ENCODE assay signal across 1 cellular context in the genomic region with DNA sequence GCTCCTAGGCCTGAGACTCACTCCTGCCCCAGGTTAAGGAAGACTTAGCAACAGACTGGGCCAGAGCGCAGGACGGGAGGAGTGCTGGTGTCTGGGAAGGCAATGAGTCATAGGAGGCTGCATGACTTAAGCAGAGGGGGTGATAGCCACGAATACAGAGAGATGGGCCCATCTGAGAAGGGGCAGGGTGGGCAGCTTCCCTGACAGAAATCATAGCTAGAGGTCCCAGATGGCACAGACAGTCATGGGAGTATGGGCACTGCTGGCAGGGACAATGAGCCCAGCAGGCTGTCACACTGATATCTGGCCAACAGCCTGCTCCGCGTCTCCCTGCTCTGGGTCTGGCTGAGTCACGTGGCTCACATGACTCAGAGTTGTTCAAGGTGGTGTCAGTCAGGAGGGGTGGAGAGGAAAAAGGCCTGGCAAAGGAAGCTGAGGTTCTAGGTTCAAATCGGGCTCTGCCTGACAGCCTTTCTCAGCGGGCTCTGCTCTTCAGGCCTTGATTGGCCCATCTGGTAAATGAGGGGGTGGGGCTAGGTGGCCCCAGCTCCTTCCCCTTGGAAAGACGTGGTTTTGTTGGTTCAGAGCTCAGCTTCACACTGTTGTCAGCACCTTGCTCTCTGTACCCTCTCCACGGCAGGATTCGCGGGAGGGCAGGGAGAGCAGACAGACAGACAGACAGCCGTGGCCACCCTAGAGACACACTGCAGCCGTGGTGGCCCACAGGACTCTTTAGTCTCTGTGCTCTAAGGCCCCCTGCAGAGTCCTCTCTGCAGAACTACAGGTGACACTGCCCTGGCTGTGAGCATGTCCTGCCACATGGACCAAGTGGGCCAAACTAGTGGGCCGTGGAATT.
A peak's percentile ranks its signal among the peaks of the same experiment; 100 is the strongest.
TF ChIP-seq lines count a peak whose summit lies in the region.

No MANE protein-coding gene starts in this region.

TF ChIP-seq in K562, 482 proteins besides CTCF, POLR2A, EP300 and RAD21 (continued from another document and continues in another):
- TF ChIP-seq KLF16 (IDR thresholded peaks at IDR 0.05) (no peak), SP2 (IDR thresholded peaks at IDR 0.05; ENCODE audit: extremely low read depth, low read depth, low read length, poor library complexity, severe bottlenecking) (no peak), SRSF7 (optimal IDR thresholded peaks at IDR 0.05; ENCODE audit: low read depth, low read length) (no peak), SMARCA4 (IDR thresholded peaks at IDR 0.05) (peak; percentile 95), GTF2F1 (IDR thresholded peaks at IDR 0.05; ENCODE audit: low read depth, low read length) (no peak), ZNF324 (CRISPR knock-in tag; IDR thresholded peaks at IDR 0.05) (no peak), ARNT (IDR thresholded peaks at IDR 0.05) (no peak), ZNF274 (IDR thresholded peaks at IDR 0.05; ENCODE audit: borderline replicate concordance, low read depth, low read length) (no peak), LARP7 (IDR thresholded peaks at IDR 0.05) (no peak), ZNF184 (CRISPR knock-in tag; IDR thresholded peaks at IDR 0.05) (no peak), CBFB (CRISPR knock-in tag; IDR thresholded peaks at IDR 0.05) (no peak), TAF15 (IDR thresholded peaks at IDR 0.05; ENCODE audit: low read depth, low read length) (no peak), ELF4 (CRISPR knock-in tag; IDR thresholded peaks at IDR 0.05) (no peak), MEF2D (tag; conservative IDR thresholded peaks at IDR 0.05; ENCODE audit: low read depth) (no peak), GATAD2A (IDR thresholded peaks at IDR 0.05) (0 out of 2 replicates have a peak, but pooled peaks have one; percentile 14), CHCHD3 (CRISPR knock-in tag; IDR thresholded peaks at IDR 0.05) (no peak), ZNF436 (CRISPR knock-in tag; IDR thresholded peaks at IDR 0.05) (no peak), L3MBTL2 (IDR thresholded peaks at IDR 0.05) (peak; percentile 96), STAG1 (CRISPR knock-in tag; IDR thresholded peaks at IDR 0.05; ENCODE audit: borderline replicate concordance) (no peak), RBM14 (IDR thresholded peaks at IDR 0.05; ENCODE audit: borderline replicate concordance, insufficient read depth, low read depth, low read length) (no peak), ELF2 (CRISPR knock-in tag; IDR thresholded peaks at IDR 0.05) (no peak), ESRRA (IDR thresholded peaks at IDR 0.05; ENCODE audit: borderline replicate concordance, low read depth) (no peak), NCOA4 (IDR thresholded peaks at IDR 0.05; ENCODE audit: partially characterized antibody) (no peak)
- TF ChIP-seq, protein P1, sequence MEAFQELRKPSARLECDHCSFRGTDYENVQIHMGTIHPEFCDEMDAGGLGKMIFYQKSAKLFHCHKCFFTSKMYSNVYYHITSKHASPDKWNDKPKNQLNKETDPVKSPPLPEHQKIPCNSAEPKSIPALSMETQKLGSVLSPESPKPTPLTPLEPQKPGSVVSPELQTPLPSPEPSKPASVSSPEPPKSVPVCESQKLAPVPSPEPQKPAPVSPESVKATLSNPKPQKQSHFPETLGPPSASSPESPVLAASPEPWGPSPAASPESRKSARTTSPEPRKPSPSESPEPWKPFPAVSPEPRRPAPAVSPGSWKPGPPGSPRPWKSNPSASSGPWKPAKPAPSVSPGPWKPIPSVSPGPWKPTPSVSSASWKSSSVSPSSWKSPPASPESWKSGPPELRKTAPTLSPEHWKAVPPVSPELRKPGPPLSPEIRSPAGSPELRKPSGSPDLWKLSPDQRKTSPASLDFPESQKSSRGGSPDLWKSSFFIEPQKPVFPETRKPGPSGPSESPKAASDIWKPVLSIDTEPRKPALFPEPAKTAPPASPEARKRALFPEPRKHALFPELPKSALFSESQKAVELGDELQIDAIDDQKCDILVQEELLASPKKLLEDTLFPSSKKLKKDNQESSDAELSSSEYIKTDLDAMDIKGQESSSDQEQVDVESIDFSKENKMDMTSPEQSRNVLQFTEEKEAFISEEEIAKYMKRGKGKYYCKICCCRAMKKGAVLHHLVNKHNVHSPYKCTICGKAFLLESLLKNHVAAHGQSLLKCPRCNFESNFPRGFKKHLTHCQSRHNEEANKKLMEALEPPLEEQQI (IDR thresholded peaks at IDR 0.05): no peak
- TF ChIP-seq, protein P2, sequence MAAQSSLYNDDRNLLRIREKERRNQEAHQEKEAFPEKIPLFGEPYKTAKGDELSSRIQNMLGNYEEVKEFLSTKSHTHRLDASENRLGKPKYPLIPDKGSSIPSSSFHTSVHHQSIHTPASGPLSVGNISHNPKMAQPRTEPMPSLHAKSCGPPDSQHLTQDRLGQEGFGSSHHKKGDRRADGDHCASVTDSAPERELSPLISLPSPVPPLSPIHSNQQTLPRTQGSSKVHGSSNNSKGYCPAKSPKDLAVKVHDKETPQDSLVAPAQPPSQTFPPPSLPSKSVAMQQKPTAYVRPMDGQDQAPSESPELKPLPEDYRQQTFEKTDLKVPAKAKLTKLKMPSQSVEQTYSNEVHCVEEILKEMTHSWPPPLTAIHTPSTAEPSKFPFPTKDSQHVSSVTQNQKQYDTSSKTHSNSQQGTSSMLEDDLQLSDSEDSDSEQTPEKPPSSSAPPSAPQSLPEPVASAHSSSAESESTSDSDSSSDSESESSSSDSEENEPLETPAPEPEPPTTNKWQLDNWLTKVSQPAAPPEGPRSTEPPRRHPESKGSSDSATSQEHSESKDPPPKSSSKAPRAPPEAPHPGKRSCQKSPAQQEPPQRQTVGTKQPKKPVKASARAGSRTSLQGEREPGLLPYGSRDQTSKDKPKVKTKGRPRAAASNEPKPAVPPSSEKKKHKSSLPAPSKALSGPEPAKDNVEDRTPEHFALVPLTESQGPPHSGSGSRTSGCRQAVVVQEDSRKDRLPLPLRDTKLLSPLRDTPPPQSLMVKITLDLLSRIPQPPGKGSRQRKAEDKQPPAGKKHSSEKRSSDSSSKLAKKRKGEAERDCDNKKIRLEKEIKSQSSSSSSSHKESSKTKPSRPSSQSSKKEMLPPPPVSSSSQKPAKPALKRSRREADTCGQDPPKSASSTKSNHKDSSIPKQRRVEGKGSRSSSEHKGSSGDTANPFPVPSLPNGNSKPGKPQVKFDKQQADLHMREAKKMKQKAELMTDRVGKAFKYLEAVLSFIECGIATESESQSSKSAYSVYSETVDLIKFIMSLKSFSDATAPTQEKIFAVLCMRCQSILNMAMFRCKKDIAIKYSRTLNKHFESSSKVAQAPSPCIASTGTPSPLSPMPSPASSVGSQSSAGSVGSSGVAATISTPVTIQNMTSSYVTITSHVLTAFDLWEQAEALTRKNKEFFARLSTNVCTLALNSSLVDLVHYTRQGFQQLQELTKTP (IDR thresholded peaks at IDR 0.05; ENCODE audit: low read depth in 1 of 2, partially characterized antibody in 2 of 2): peak; percentile 28 to 59
- TF ChIP-seq, protein P3, sequence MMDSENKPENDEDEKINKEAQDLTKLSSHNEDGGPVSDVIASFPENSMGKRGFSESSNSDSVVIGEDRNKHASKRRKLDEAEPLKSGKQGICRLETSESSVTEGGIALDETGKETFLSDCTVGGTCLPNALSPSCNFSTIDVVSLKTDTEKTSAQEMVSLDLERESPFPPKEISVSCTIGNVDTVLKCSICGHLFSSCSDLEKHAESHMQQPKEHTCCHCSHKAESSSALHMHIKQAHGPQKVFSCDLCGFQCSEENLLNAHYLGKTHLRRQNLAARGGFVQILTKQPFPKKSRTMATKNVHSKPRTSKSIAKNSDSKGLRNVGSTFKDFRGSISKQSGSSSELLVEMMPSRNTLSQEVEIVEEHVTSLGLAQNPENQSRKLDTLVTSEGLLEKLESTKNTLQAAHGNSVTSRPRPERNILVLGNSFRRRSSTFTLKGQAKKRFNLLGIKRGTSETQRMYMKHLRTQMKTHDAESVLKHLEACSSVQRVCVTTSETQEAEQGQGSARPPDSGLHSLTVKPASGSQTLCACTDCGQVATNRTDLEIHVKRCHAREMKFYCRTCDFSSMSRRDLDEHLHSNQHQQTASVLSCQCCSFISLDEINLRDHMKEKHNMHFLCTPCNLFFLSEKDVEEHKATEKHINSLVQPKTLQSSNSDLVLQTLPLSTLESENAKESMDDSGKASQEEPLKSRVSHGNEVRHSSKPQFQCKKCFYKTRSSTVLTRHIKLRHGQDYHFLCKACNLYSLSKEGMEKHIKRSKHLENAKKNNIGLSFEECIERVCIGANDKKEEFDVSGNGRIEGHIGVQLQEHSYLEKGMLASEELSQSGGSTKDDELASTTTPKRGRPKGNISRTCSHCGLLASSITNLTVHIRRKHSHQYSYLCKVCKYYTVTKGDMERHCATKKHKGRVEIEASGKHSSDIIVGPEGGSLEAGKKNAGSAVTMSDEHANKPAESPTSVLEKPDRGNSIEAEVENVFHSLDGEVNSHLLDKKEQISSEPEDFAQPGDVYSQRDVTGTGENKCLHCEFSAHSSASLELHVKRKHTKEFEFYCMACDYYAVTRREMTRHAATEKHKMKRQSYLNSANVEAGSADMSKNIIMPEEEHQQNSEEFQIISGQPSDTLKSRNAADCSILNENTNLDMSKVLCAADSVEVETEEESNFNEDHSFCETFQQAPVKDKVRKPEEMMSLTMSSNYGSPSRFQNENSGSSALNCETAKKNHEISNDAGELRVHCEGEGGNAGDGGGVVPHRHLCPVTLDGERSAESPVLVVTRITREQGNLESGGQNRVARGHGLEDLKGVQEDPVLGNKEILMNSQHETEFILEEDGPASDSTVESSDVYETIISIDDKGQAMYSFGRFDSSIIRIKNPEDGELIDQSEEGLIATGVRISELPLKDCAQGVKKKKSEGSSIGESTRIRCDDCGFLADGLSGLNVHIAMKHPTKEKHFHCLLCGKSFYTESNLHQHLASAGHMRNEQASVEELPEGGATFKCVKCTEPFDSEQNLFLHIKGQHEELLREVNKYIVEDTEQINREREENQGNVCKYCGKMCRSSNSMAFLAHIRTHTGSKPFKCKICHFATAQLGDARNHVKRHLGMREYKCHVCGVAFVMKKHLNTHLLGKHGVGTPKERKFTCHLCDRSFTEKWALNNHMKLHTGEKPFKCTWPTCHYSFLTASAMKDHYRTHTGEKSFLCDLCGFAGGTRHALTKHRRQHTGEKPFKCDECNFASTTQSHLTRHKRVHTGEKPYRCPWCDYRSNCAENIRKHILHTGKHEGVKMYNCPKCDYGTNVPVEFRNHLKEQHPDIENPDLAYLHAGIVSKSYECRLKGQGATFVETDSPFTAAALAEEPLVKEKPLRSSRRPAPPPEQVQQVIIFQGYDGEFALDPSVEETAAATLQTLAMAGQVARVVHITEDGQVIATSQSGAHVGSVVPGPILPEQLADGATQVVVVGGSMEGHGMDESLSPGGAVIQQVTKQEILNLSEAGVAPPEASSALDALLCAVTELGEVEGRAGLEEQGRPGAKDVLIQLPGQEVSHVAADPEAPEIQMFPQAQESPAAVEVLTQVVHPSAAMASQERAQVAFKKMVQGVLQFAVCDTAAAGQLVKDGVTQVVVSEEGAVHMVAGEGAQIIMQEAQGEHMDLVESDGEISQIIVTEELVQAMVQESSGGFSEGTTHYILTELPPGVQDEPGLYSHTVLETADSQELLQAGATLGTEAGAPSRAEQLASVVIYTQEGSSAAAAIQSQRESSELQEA (IDR thresholded peaks at IDR 0.05; ENCODE audit: low read depth): no peak
- TF ChIP-seq, protein P4, sequence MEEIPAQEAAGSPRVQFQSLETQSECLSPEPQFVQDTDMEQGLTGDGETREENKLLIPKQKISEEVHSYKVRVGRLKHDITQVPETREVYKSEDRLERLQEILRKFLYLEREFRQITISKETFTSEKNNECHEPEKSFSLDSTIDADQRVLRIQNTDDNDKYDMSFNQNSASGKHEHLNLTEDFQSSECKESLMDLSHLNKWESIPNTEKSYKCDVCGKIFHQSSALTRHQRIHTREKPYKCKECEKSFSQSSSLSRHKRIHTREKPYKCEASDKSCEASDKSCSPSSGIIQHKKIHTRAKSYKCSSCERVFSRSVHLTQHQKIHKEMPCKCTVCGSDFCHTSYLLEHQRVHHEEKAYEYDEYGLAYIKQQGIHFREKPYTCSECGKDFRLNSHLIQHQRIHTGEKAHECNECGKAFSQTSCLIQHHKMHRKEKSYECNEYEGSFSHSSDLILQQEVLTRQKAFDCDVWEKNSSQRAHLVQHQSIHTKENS (CRISPR knock-in tag; IDR thresholded peaks at IDR 0.05): no peak
- TF ChIP-seq, protein P5, sequence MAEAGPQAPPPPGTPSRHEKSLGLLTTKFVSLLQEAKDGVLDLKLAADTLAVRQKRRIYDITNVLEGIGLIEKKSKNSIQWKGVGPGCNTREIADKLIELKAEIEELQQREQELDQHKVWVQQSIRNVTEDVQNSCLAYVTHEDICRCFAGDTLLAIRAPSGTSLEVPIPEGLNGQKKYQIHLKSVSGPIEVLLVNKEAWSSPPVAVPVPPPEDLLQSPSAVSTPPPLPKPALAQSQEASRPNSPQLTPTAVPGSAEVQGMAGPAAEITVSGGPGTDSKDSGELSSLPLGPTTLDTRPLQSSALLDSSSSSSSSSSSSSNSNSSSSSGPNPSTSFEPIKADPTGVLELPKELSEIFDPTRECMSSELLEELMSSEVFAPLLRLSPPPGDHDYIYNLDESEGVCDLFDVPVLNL (CRISPR knock-in tag; IDR thresholded peaks at IDR 0.05; ENCODE audit: low read depth): no peak
- TF ChIP-seq, protein P6, sequence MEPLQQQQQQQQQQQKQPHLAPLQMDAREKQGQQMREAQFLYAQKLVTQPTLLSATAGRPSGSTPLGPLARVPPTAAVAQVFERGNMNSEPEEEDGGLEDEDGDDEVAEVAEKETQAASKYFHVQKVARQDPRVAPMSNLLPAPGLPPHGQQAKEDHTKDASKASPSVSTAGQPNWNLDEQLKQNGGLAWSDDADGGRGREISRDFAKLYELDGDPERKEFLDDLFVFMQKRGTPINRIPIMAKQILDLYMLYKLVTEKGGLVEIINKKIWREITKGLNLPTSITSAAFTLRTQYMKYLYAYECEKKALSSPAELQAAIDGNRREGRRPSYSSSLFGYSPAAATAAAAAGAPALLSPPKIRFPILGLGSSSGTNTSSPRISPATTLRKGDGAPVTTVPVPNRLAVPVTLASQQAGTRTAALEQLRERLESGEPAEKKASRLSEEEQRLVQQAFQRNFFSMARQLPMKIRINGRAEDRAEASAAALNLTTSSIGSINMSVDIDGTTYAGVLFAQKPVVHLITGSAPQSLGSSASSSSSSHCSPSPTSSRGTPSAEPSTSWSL (CRISPR knock-in tag; IDR thresholded peaks at IDR 0.05; ENCODE audit: borderline replicate concordance): no peak
- TF ChIP-seq, protein P7, sequence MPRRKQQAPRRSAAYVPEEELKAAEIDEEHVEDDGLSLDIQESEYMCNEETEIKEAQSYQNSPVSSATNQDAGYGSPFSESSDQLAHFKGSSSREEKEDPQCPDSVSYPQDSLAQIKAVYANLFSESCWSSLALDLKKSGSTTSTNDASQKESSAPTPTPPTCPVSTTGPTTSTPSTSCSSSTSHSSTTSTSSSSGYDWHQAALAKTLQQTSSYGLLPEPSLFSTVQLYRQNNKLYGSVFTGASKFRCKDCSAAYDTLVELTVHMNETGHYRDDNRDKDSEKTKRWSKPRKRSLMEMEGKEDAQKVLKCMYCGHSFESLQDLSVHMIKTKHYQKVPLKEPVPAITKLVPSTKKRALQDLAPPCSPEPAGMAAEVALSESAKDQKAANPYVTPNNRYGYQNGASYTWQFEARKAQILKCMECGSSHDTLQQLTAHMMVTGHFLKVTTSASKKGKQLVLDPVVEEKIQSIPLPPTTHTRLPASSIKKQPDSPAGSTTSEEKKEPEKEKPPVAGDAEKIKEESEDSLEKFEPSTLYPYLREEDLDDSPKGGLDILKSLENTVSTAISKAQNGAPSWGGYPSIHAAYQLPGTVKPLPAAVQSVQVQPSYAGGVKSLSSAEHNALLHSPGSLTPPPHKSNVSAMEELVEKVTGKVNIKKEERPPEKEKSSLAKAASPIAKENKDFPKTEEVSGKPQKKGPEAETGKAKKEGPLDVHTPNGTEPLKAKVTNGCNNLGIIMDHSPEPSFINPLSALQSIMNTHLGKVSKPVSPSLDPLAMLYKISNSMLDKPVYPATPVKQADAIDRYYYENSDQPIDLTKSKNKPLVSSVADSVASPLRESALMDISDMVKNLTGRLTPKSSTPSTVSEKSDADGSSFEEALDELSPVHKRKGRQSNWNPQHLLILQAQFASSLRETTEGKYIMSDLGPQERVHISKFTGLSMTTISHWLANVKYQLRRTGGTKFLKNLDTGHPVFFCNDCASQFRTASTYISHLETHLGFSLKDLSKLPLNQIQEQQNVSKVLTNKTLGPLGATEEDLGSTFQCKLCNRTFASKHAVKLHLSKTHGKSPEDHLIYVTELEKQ (CRISPR knock-in tag; IDR thresholded peaks at IDR 0.05): no peak
